14 cellular contexts compared by ENCODE assay signal in genomic region chr22:38223289-38223960, GRCh38. TPM values are rescaled to one million over a fixed set of nuclear protein-coding genes. Genes with fewer than 3 reads are reported as not detected.
DNase-seq lines count a peak whose midpoint lies in the region; ATAC-seq and TF ChIP-seq lines count a peak whose summit lies in the region.
"Had no signal": no experiment of that assay in that cellular context is flagged by ENCODE, and none has a peak within 500 bp of the region (broad histone marks: within the 10 kb centered on the region; RNA-seq: fewer than 3 reads in every experiment).

No MANE protein-coding gene starts in this region.

- H3K36me3 ChIP-seq in lower lobe of right lung (peaks cover 72% of the 10 kb centered on the region), uterus (no peaks in the 10 kb centered on the region)
- H3K36me3 ChIP-seq: SJCRH30 had no signal

- H3K4me1 Mint-ChIP-seq in activated naive CD4-positive, alpha-beta T cell treated with anti-CD3 and anti-CD28 coated beads, Interleukin-2, amount 50 U/mL, for 24 hours = peaks cover 6% of the 10 kb centered on the region
- peaks cover 9% of the 10 kb centered on the region for H3K4me1 Mint-ChIP-seq in brain

- no peak overlapping the region for H3K4me3 ChIP-seq in lower lobe of right lung
- H3K4me3 ChIP-seq in uterus = no peak overlapping the region
- H3K4me3 ChIP-seq: adrenal gland, GM23248, SJCRH30, testis had no signal

- peak overlapping the region; percentile 68 for H3K27ac Mint-ChIP-seq in activated naive CD4-positive, alpha-beta T cell treated with anti-CD3 and anti-CD28 coated beads, Interleukin-2, amount 50 U/mL, for 24 hours
- H3K27ac Mint-ChIP-seq in brain = peak overlapping the region in 3 of 5 experiments; percentile 19 to 77 (median 21)

- TF ChIP-seq CTCF in brain (conservative IDR thresholded peaks at IDR 0.05) (no peak), lower lobe of right lung (IDR thresholded peaks at IDR 0.05) (no peak), uterus (IDR thresholded peaks at IDR 0.05) (no peak), GM20000 (IDR thresholded peaks at IDR 0.05; ENCODE audit: extremely low read depth, missing control alignments) (no peak)

- peaks cover 53% of the 10 kb centered on the region for H3K4me1 ChIP-seq in lower lobe of right lung
- H3K4me1 ChIP-seq in uterus = peaks cover 0 to 14% of the 10 kb centered on the region in 2 donors

- no peak for DNase-seq in activated naive CD4-positive, alpha-beta T cell treated with anti-CD3 and anti-CD28 coated beads, Interleukin-2, amount 50 U/mL, for 16 hours
- no peak for DNase-seq in lower lobe of right lung
- DNase-seq in NCI-H2171 treated with DMSO at 0.1 percent for 48 hours (lab: John Stamatoyannopoulos, UW) = no peak
- DNase-seq in uterus = no peak
- no peak for DNase-seq in GM20000 (ENCODE audit: low spot score)
- DNase-seq: GM23248, NCI-H1092, NCI-H526 treated with DMSO at 0.1 percent for 48 hours, SJCRH30, testis had no signal

- no peaks in the 10 kb centered on the region for H3K9me3 ChIP-seq in lower lobe of right lung
- H3K9me3 ChIP-seq in uterus = no peaks in the 10 kb centered on the region
- H3K9me3 ChIP-seq: adrenal gland, SJCRH30, testis had no signal

- H3K36me3 Mint-ChIP-seq in activated naive CD4-positive, alpha-beta T cell treated with anti-CD3 and anti-CD28 coated beads, Interleukin-2, amount 50 U/mL, for 24 hours = peaks cover 2% of the 10 kb centered on the region
- peaks cover 37% of the 10 kb centered on the region for H3K36me3 Mint-ChIP-seq in brain

- no peaks in the 10 kb centered on the region for H3K9me3 Mint-ChIP-seq in activated naive CD4-positive, alpha-beta T cell treated with anti-CD3 and anti-CD28 coated beads, Interleukin-2, amount 50 U/mL, for 24 hours
- H3K9me3 Mint-ChIP-seq in brain = no peaks in the 10 kb centered on the region

- no peaks in the 10 kb centered on the region for H3K27me3 ChIP-seq in lower lobe of right lung (ENCODE audit: low read depth)
- no peaks in the 10 kb centered on the region for H3K27me3 ChIP-seq in uterus
- H3K27me3 ChIP-seq: adrenal gland, SJCRH30, testis had no signal

- no peak overlapping the region for H3K4me3 Mint-ChIP-seq in activated naive CD4-positive, alpha-beta T cell treated with anti-CD3 and anti-CD28 coated beads, Interleukin-2, amount 50 U/mL, for 24 hours
- no peak overlapping the region for H3K4me3 Mint-ChIP-seq in brain

- intact Hi-C loops in lower lobe of right lung (cut with DNase I) (no loop called here), uterus (cut with DNase I; ENCODE audit: low total_unique reads) (loop anchor here (10.0 kb wide), 1 partner anchor 99 kb away; no protein-coding TSS in a partner anchor)

- H3K27ac ChIP-seq in lower lobe of right lung = peak overlapping the region; percentile 58
- no peak overlapping the region for H3K27ac ChIP-seq in uterus
- H3K27ac ChIP-seq: adrenal gland, GM23248, SJCRH30, testis had no signal

- H3K27me3 Mint-ChIP-seq in activated naive CD4-positive, alpha-beta T cell treated with anti-CD3 and anti-CD28 coated beads, Interleukin-2, amount 50 U/mL, for 24 hours = no peaks in the 10 kb centered on the region
- H3K27me3 Mint-ChIP-seq in brain = no peaks in the 10 kb centered on the region

- ATAC-seq in lower lobe of right lung (no peak), HG02798 (IDR thresholded peaks at IDR 0.05; ENCODE audit: poor library complexity, unreplicated experiment) (no peak)

- TF ChIP-seq POLR2A in uterus (IDR thresholded peaks at IDR 0.05) = no peak

RNA-seq across cellular contexts. Expression of gene MAFF, which starts 21.6 kb away (rescaled TPM):
- 10.5 TPM for polyA plus RNA-seq in brain (ENCODE audit: insufficient read depth, low read depth, low replicate concordance)
- total RNA-seq in lower lobe of right lung = 41.3 TPM
- 100 to 1,000 TPM in 1 of 4 donors, 10 to 100 TPM in 3; 10.1 to 180 (median 44.0) TPM for total RNA-seq in uterus

RNA-seq across cellular contexts. Expression of gene PLA2G6, which starts 41.8 kb away (rescaled TPM):
- polyA plus RNA-seq in brain (ENCODE audit: insufficient read depth, low read depth, low replicate concordance) = 30.3 TPM
- total RNA-seq in lower lobe of right lung (60.8 TPM), uterus (10 to 100 TPM in 3 of 4 donors, 1 to 10 TPM in 1; 8.7 to 50.9 (median 34.5) TPM)

RNA-seq across cellular contexts. Expression of gene TMEM184B, which starts 49.4 kb away (rescaled TPM):
- polyA plus RNA-seq in brain (ENCODE audit: insufficient read depth, low read depth, low replicate concordance) = 97.3 TPM
- total RNA-seq in lower lobe of right lung (77.7 TPM), uterus (10 to 100 TPM; 31.7 to 70.4 (median 50.7) TPM)
